9 cellular contexts compared by ENCODE assay signal in the genomic region with DNA sequence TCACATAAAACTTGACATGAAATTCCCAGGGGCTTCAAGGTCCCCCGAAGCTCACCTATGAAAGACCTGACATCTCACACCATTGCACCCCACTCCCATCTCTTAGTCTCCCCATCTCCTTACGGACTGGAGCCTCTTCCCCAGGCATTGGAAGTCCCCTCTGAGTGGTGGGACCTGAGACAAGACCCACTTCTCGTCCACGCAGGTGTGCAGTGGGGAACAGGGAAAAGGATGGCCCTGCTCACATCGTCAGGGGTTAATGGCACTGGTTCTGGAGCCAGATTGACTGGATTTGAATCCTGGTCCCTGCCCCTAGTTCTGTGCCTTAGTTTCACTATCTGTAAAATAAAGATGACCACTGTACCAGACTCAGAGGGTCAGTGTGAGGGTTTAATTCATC. TPM values are rescaled to one million over a fixed set of nuclear protein-coding genes. Genes with fewer than 3 reads are reported as not detected.
"Had no signal": no experiment of that assay in that cellular context is flagged by ENCODE, and none has a peak within 500 bp of the region (broad histone marks: within the 10 kb centered on the region; RNA-seq: fewer than 3 reads in every experiment).

No MANE protein-coding gene starts in this region.

- H2AFZ ChIP-seq: GM23248, GM23338 had no signal

- H3K27ac Mint-ChIP-seq: GM23338, H9 had no signal

- H3K9me3 Mint-ChIP-seq: GM23338, H9 had no signal

- H3K4me1 Mint-ChIP-seq: GM23338, H9 had no signal

- H3K9ac ChIP-seq: GM23248 had no signal

- H3K4me2 ChIP-seq: GM23338 had no signal

- H3K4me1 ChIP-seq: HAP-1 had no signal

- H3K27ac ChIP-seq: GM23248 had no signal

- H3K36me3 ChIP-seq: HAP-1 had no signal

- DNase-seq: GM23248, GOT3, H7, H9, HCEC 1CT had no signal

- H3K4me3 ChIP-seq: GM23248, GM23338, HAP-1 had no signal

- H3K9me3 ChIP-seq: HAP-1 had no signal

- H3K4me3 Mint-ChIP-seq: GM23338, H9 had no signal

- ATAC-seq: GM23338, HCT116 had no signal

RNA-seq across cellular contexts. Expression of gene ADGRF1, which starts 15.5 kb away (rescaled TPM):
- total RNA-seq: GM23248, GM23338, H1, H7, H9 had no signal
- polyA plus RNA-seq: GM23248, GM23338, H1 had no signal
